ENCODE assay signal across 25 cellular contexts in the genomic region with DNA sequence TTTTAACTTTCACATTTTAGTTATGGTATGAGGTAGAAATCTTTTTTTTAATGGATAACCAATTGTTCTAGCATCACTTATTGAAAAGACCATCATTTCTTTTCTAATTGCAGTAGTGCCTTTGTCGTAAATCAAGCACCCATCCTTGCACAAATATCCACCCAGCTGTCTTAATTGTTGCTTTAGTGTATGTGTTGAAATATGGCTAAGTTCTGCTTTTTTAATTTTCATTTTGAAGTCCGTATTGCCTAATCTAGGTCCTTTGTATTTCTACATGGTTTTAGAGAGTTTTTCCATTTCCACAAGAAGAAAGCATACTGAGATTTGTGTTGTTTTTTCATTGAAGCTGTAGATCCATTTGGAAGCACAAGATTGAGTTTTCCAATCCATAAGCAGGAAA.
DNase-seq lines count a peak whose midpoint lies in the region; ATAC-seq lines count a peak whose summit lies in the region.
"Had no signal": no experiment of that assay in that cellular context is flagged by ENCODE, and none has a peak within 500 bp of the region (broad histone marks: within the 10 kb centered on the region; RNA-seq: fewer than 3 reads in every experiment).

No MANE protein-coding gene starts in this region.

- H3K27ac ChIP-seq in Karpas-422 (ENCODE audit: low read length) = no peak overlapping the region
- H3K27ac ChIP-seq: BLaER1, GM23248, KMS-11, RWPE1, SJCRH30 had no signal

- H3K9me3 ChIP-seq in Karpas-422 (ENCODE audit: low read length) = peaks cover 14% of the 10 kb centered on the region
- H3K9me3 ChIP-seq: BLaER1, Caco-2, HAP-1, SJCRH30 had no signal

- H3K4me2 ChIP-seq in Karpas-422 (ENCODE audit: low read depth, low read length, poor library complexity, severe bottlenecking) = no peak overlapping the region
- H3K4me2 ChIP-seq: BLaER1, KMS-11 had no signal

- no peaks in the 10 kb centered on the region for H3K27me3 ChIP-seq in Karpas-422 (ENCODE audit: low read length)
- H3K27me3 ChIP-seq: BLaER1, SJCRH30 had no signal

- no peak for ATAC-seq in Right ventricle myocardium inferior

- no peaks in the 10 kb centered on the region for H4K20me1 ChIP-seq in Karpas-422 (ENCODE audit: insufficient read depth, low read depth, low read length)
- H4K20me1 ChIP-seq: BLaER1 had no signal

- DNase-seq in Kasumi-1 (lab: John Stamatoyannopoulos, UW) (peak; percentile 48 to 57), NOMO-1 (lab: John Stamatoyannopoulos, UW; ENCODE audit: unreplicated experiment in 2 of 2) (peak; percentile 94 to 100), SIG-M5 treated with dmso at 0.1 percent for 504 hours (lab: John Stamatoyannopoulos, UW; ENCODE audit: unreplicated experiment) (peak; percentile 90), nucleus accumbens (lab: John Stamatoyannopoulos, UW) (no peak), kidney tubule cell (ENCODE audit: low spot score) (no peak), Karpas-422 (no peak), Right ventricle myocardium inferior (ENCODE audit: missing footprints) (no peak)
- DNase-seq: Caco-2; CD4-positive, alpha-beta memory T cell; DMS 273 treated with DMSO at 0.1 percent for 48 hours; DND-41; GM23248; NCI-H1092 treated with DMSO at 0.1 percent for 48 hours; NCI-H1436 treated with DMSO at 0.1 percent for 48 hours; NCI-H1930; NCI-H226; NCI-H510A treated with DMSO at 0.1 percent for 48 hours; NCI-H774; NK-92 treated with Interleukin-12 subunit alpha and Interleukin-12 subunit beta, amount 100 ng/mL, for 24 hours; SJCRH30; T1000 had no signal

- no peaks in the 10 kb centered on the region for H3K9me2 ChIP-seq in Karpas-422 (replicated peaks; ENCODE audit: insufficient read depth, low read length)

- no peaks in the 10 kb centered on the region for H3K36me3 ChIP-seq in Karpas-422 (ENCODE audit: insufficient read depth, low read length)
- H3K36me3 ChIP-seq: BLaER1, HAP-1, SJCRH30 had no signal

- no peak overlapping the region for H2AFZ ChIP-seq in Karpas-422 (ENCODE audit: low read length)
- H2AFZ ChIP-seq: GM23248 had no signal

- no peak overlapping the region for H3K9ac ChIP-seq in Karpas-422 (ENCODE audit: low read length)
- H3K9ac ChIP-seq: BLaER1, GM23248, KMS-11 had no signal

- no peaks in the 10 kb centered on the region for H3K79me2 ChIP-seq in Karpas-422 (ENCODE audit: low read length)

- no peak overlapping the region for H3K4me3 ChIP-seq in Karpas-422 (ENCODE audit: low read length)
- H3K4me3 ChIP-seq: BLaER1, GM23248, HAP-1, SJCRH30 had no signal

- intact Hi-C loops in Right ventricle myocardium inferior (cut with DNase I) = no loop called here

- no peaks in the 10 kb centered on the region for H3K4me1 ChIP-seq in Karpas-422 (ENCODE audit: low read length)
- H3K4me1 ChIP-seq: BLaER1, Caco-2, HAP-1, SJCRH30 had no signal

Comparison
In these comparisons a context has a peak if more than half of its experiments do, and no peak if none do; other contexts are left out.
1. DNase-seq: peak in Kasumi-1 (2 of 2), NOMO-1 (2 of 2) and SIG-M5 treated with dmso at 0.1 percent for 504 hours (single experiment); none in nucleus accumbens (0 of 56), kidney tubule cell (single experiment), Karpas-422 (single experiment) and Right ventricle myocardium inferior (single experiment).